In the genomic region with DNA sequence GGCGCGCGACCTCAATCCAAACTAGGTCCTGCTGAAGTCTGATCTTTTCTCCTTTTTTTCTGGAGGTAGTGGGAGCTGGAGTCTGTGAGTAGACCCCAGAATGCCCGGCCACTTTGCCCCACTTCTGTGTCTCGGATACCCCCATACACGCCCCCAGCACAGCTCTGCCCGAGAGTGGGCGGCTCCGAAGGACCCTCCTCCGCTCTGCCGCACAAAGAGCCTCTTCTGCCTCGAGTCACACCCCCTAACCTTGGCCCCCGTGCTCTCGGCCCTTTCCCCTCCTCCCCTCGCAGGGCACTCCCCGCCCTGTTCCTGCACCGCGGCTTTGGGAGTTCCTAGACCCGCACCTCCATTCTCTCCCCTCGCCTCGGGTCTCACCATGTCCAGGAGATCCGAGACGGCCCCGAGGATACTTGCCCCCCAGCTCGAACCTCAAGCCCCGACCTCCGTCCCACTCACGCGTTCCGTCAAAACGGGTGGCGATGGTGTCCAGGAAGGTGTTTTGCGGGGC, we compare ENCODE assay signal across 9 cellular contexts. TPM values are rescaled to one million over a fixed set of nuclear protein-coding genes. Genes with fewer than 3 reads are reported as not detected.
DNase-seq lines count a peak whose midpoint lies in the region; ATAC-seq and TF ChIP-seq lines count a peak whose summit lies in the region.
"Had no signal": no experiment of that assay in that cellular context is flagged by ENCODE, and none has a peak within 500 bp of the region (broad histone marks: within the 10 kb centered on the region; RNA-seq: fewer than 3 reads in every experiment).

No MANE protein-coding gene starts in this region.

- no peak for TF ChIP-seq CTCF in liver (IDR thresholded peaks at IDR 0.05; ENCODE audit: low read depth, low read length, missing input control)
- no peak for TF ChIP-seq CTCF in type B pancreatic cell (conservative IDR thresholded peaks at IDR 0.05)

- peaks cover 0 to 3% (median 0%) of the 10 kb centered on the region in 4 donors for H3K27me3 ChIP-seq in liver (ENCODE audit: control insufficient read depth in 4 of 4, insufficient read depth in 4 of 4, low read length in 3 of 4)

- DNase-seq in activated naive CD4-positive, alpha-beta T cell treated with anti-CD3 and anti-CD28 coated beads, Interleukin-2, amount 10 ng/mL, durations not matched to agents 7 days and 5 days: no peak
- DNase-seq in activated naive CD4-positive, alpha-beta T cell (lab: John Stamatoyannopoulos, UW): no peak
- no peak for DNase-seq in activated CD8-positive, alpha-beta T cell treated with anti-CD3 and anti-CD28 coated beads, Interleukin-2, amount 10 ng/mL, durations not matched to agents 7 days and 5 days
- DNase-seq in type B pancreatic cell (ENCODE audit: extremely low spot score, unreplicated experiment) (no peak), SK-N-DZ (ENCODE audit: low spot score) (no peak)
- DNase-seq in activated effector memory CD4-positive, alpha-beta T cell treated with anti-CD3 and anti-CD28 coated beads, Interleukin-2, amount 50 U/mL, for 16 hours: no peak
- DNase-seq: cortex of kidney had no signal

- no peak for TF ChIP-seq RAD21 in liver (IDR thresholded peaks at IDR 0.05)

- H3K4me1 ChIP-seq in liver (ENCODE audit: control insufficient read depth in 4 of 4, insufficient read depth in 4 of 4, low read length in 3 of 4): peaks cover 6 to 31% (median 17%) of the 10 kb centered on the region in 4 donors

- no peaks in the 10 kb centered on the region for H3K36me3 ChIP-seq in liver (ENCODE audit: control insufficient read depth in 4 of 4, insufficient read depth in 3 of 4, low read depth in 1 of 4, low read length in 3 of 4)

- H3K4me3 Mint-ChIP-seq in activated naive CD4-positive, alpha-beta T cell treated with anti-CD3 and anti-CD28 coated beads, Interleukin-2, amount 10 ng/mL, durations not matched to agents 7 days and 5 days: peak overlapping the region; percentile 35
- H3K4me3 Mint-ChIP-seq in activated CD8-positive, alpha-beta T cell treated with anti-CD3 and anti-CD28 coated beads, Interleukin-2, amount 10 ng/mL, durations not matched to agents 7 days and 5 days: peak overlapping the region; percentile 42
- H3K4me3 Mint-ChIP-seq in type B pancreatic cell: peak overlapping the region; percentile 51

- H3K4me1 Mint-ChIP-seq in activated naive CD4-positive, alpha-beta T cell treated with anti-CD3 and anti-CD28 coated beads, Interleukin-2, amount 10 ng/mL, durations not matched to agents 7 days and 5 days: peaks cover 61% of the 10 kb centered on the region
- peaks cover 52% of the 10 kb centered on the region for H3K4me1 Mint-ChIP-seq in activated CD8-positive, alpha-beta T cell treated with anti-CD3 and anti-CD28 coated beads, Interleukin-2, amount 10 ng/mL, durations not matched to agents 7 days and 5 days (ENCODE audit: low read depth)
- H3K4me1 Mint-ChIP-seq in type B pancreatic cell (ENCODE audit: unreplicated experiment): no peaks in the 10 kb centered on the region

- H3K9ac ChIP-seq in liver (ENCODE audit: low read depth in 1 of 2, low read length in 2 of 2): no peak overlapping the region

- no peak for ATAC-seq in activated CD8-positive, alpha-beta T cell treated with anti-CD3 and anti-CD28 coated beads, Interleukin-2, amount 10 ng/mL, durations not matched to agents 7 days and 5 days
- no peak for ATAC-seq in GM18867 (IDR thresholded peaks at IDR 0.05; ENCODE audit: unreplicated experiment)

- no peaks in the 10 kb centered on the region for H3K9me3 Mint-ChIP-seq in activated naive CD4-positive, alpha-beta T cell treated with anti-CD3 and anti-CD28 coated beads, Interleukin-2, amount 10 ng/mL, durations not matched to agents 7 days and 5 days
- no peaks in the 10 kb centered on the region for H3K9me3 Mint-ChIP-seq in activated CD8-positive, alpha-beta T cell treated with anti-CD3 and anti-CD28 coated beads, Interleukin-2, amount 10 ng/mL, durations not matched to agents 7 days and 5 days (ENCODE audit: insufficient read depth)
- H3K9me3 Mint-ChIP-seq in type B pancreatic cell: no peaks in the 10 kb centered on the region

- POLR2A ChIA-PET in activated CD8-positive, alpha-beta T cell treated with anti-CD3 and anti-CD28 coated beads, Interleukin-2, amount 10 ng/mL, durations not matched to agents 7 days and 5 days (lab: Charles Lee): interaction anchor here (1.4 to 2.3 kb wide), 4 partner anchors 14 to 60 kb away, joined by 3 to 6 read pairs (median 6); partner anchors contain the start of genes GHDC, KAT2A and RAB5C

- peaks cover 81% of the 10 kb centered on the region for H3K27me3 Mint-ChIP-seq in activated naive CD4-positive, alpha-beta T cell treated with anti-CD3 and anti-CD28 coated beads, Interleukin-2, amount 10 ng/mL, durations not matched to agents 7 days and 5 days
- H3K27me3 Mint-ChIP-seq in activated CD8-positive, alpha-beta T cell treated with anti-CD3 and anti-CD28 coated beads, Interleukin-2, amount 10 ng/mL, durations not matched to agents 7 days and 5 days (ENCODE audit: low read depth): peaks cover 30% of the 10 kb centered on the region
- peaks cover 84% of the 10 kb centered on the region for H3K27me3 Mint-ChIP-seq in type B pancreatic cell

- H3K27ac ChIP-seq in liver (ENCODE audit: low read depth in 1 of 2, low read length in 2 of 2): no peak overlapping the region

- CTCF ChIA-PET in activated naive CD4-positive, alpha-beta T cell treated with anti-CD3 and anti-CD28 coated beads, Interleukin-2, amount 10 ng/mL, durations not matched to agents 7 days and 5 days (lab: Charles Lee): interaction anchor here (0.8 to 3.1 kb wide), 6 partner anchors 8 to 160 kb away, joined by 3 to 28 read pairs (median 4); partner anchors contain the start of genes DHX58, GHDC, KAT2A and NKIRAS2
- CTCF ChIA-PET in activated CD8-positive, alpha-beta T cell treated with anti-CD3 and anti-CD28 coated beads, Interleukin-2, amount 10 ng/mL, durations not matched to agents 7 days and 5 days (lab: Charles Lee): interaction anchor here (1.3 to 7.2 kb wide), 11 partner anchors 16 to 163 kb away, joined by 3 to 72 read pairs (median 5); partner anchors contain the start of genes C17orf113, DHX58, DNAJC7 and GHDC

- H3K4me3 ChIP-seq in liver (ENCODE audit: low read depth in 1 of 3, low read length in 3 of 3): peak overlapping the region in 1 of 3 donors; percentile 31

- H3K36me3 Mint-ChIP-seq in activated naive CD4-positive, alpha-beta T cell treated with anti-CD3 and anti-CD28 coated beads, Interleukin-2, amount 10 ng/mL, durations not matched to agents 7 days and 5 days: no peaks in the 10 kb centered on the region
- no peaks in the 10 kb centered on the region for H3K36me3 Mint-ChIP-seq in activated CD8-positive, alpha-beta T cell treated with anti-CD3 and anti-CD28 coated beads, Interleukin-2, amount 10 ng/mL, durations not matched to agents 7 days and 5 days (ENCODE audit: low read depth)
- H3K36me3 Mint-ChIP-seq in type B pancreatic cell: no peaks in the 10 kb centered on the region

- H3K9me3 ChIP-seq in liver (ENCODE audit: control insufficient read depth in 4 of 4, low read length in 3 of 4): no peaks in the 10 kb centered on the region

- 5% methylated on average over 33 of the region's 33 CpGs for WGBS in liver

- no peak overlapping the region for H3K27ac Mint-ChIP-seq in activated naive CD4-positive, alpha-beta T cell treated with anti-CD3 and anti-CD28 coated beads, Interleukin-2, amount 10 ng/mL, durations not matched to agents 7 days and 5 days
- no peak overlapping the region for H3K27ac Mint-ChIP-seq in activated CD8-positive, alpha-beta T cell treated with anti-CD3 and anti-CD28 coated beads, Interleukin-2, amount 10 ng/mL, durations not matched to agents 7 days and 5 days
- H3K27ac Mint-ChIP-seq in type B pancreatic cell: no peak overlapping the region

TF ChIP-seq in liver, 16 proteins besides CTCF, POLR2A, EP300 and RAD21 (continues in another document):
- TF ChIP-seq YY1 (IDR thresholded peaks at IDR 0.05): no peak
- no peak for TF ChIP-seq FOXA1 (IDR thresholded peaks at IDR 0.05)
- TF ChIP-seq HNF4G (IDR thresholded peaks at IDR 0.05): no peak

RNA-seq across cellular contexts. Expression of gene KCNH4, which starts 0.5 kb away (rescaled TPM):
- under 1 TPM; 0.05 to 0.13 TPM for total RNA-seq in activated CD8-positive, alpha-beta T cell treated with anti-CD3 and anti-CD28 coated beads, Interleukin-2, amount 10 ng/mL, durations not matched to agents 7 days and 5 days
- total RNA-seq in liver: not detected
- polyA plus RNA-seq in liver: under 1 TPM in 1 of 2 donors, not detected in 1; 0.01 TPM
- total RNA-seq in type B pancreatic cell (ENCODE audit: low replicate concordance): not detected in 2 replicates
- polyA plus RNA-seq in SK-N-DZ (2014; cell fraction: cytosol; rRNA removed): 4.0 TPM in 2 replicates
- polyA plus RNA-seq in SK-N-DZ (2014; cell fraction: nucleus; rRNA removed): 8.6 and 10.0 TPM in 2 replicates

RNA-seq across cellular contexts. Expression of gene HCRT, which starts 4.8 kb away (rescaled TPM):
- total RNA-seq in activated CD8-positive, alpha-beta T cell treated with anti-CD3 and anti-CD28 coated beads, Interleukin-2, amount 10 ng/mL, durations not matched to agents 7 days and 5 days: not detected
- total RNA-seq in liver (not detected), type B pancreatic cell (ENCODE audit: low replicate concordance) (not detected in 2 replicates)
- polyA plus RNA-seq in liver: not detected
- 5.2 and 24.4 TPM in 2 replicates for polyA plus RNA-seq in SK-N-DZ (2014; cell fraction: cytosol; rRNA removed)
- 3.8 and 17.4 TPM in 2 replicates for polyA plus RNA-seq in SK-N-DZ (2014; cell fraction: nucleus; rRNA removed)

RNA-seq across cellular contexts. Expression of gene GHDC, which starts 13.8 kb away (rescaled TPM):
- 10 to 100 TPM; 16.6 to 17.2 TPM for total RNA-seq in activated CD8-positive, alpha-beta T cell treated with anti-CD3 and anti-CD28 coated beads, Interleukin-2, amount 10 ng/mL, durations not matched to agents 7 days and 5 days
- 10 to 100 TPM; 10.0 to 17.6 TPM for total RNA-seq in liver
- polyA plus RNA-seq in liver: 10 to 100 TPM; 10.5 to 14.2 TPM
- 4.4 and 6.4 TPM in 2 replicates for total RNA-seq in type B pancreatic cell (ENCODE audit: low replicate concordance)
- 38.9 and 58.1 TPM in 2 replicates for polyA plus RNA-seq in SK-N-DZ (2014; cell fraction: cytosol; rRNA removed)
- 111 and 145 TPM in 2 replicates for polyA plus RNA-seq in SK-N-DZ (2014; cell fraction: nucleus; rRNA removed)

RNA-seq across cellular contexts. Expression of gene RAB5C, which starts 25.7 kb away (rescaled TPM):
- total RNA-seq in activated CD8-positive, alpha-beta T cell treated with anti-CD3 and anti-CD28 coated beads, Interleukin-2, amount 10 ng/mL, durations not matched to agents 7 days and 5 days: 100 to 1,000 TPM; 102 to 107 TPM
- total RNA-seq in liver (10 to 100 TPM; 53.7 to 60.0 TPM), type B pancreatic cell (ENCODE audit: low replicate concordance) (85.6 and 107 TPM in 2 replicates)
- 100 to 1,000 TPM in 1 of 2 donors, 10 to 100 TPM in 1; 53.5 to 107 TPM for polyA plus RNA-seq in liver
- 88.1 and 90.3 TPM in 2 replicates for polyA plus RNA-seq in SK-N-DZ (2014; cell fraction: cytosol; rRNA removed)
- polyA plus RNA-seq in SK-N-DZ (2014; cell fraction: nucleus; rRNA removed): 51.0 and 78.7 TPM in 2 replicates

RNA-seq across cellular contexts. Expression of gene HSPB9, which starts 57.9 kb away (rescaled TPM):
- total RNA-seq in activated CD8-positive, alpha-beta T cell treated with anti-CD3 and anti-CD28 coated beads, Interleukin-2, amount 10 ng/mL, durations not matched to agents 7 days and 5 days: under 1 TPM; 0.16 to 0.29 TPM
- total RNA-seq in liver: under 1 TPM; 0.17 to 0.42 TPM
- polyA plus RNA-seq in liver: 1 to 10 TPM in 1 of 2 donors, under 1 TPM in 1; 0.69 to 4.0 TPM
- total RNA-seq in type B pancreatic cell (ENCODE audit: low replicate concordance): 0.36 TPM in 1 of 2 replicates, not detected in the other
- 0.72 and 2.0 TPM in 2 replicates for polyA plus RNA-seq in SK-N-DZ (2014; cell fraction: cytosol; rRNA removed)
- 1.3 and 3.3 TPM in 2 replicates for polyA plus RNA-seq in SK-N-DZ (2014; cell fraction: nucleus; rRNA removed)
